8 cellular contexts compared by ENCODE assay signal in genomic region chr5:10607666-10608442, GRCh38. TPM values are rescaled to one million over a fixed set of nuclear protein-coding genes. Genes with fewer than 3 reads are reported as not detected.
DNase-seq lines count a peak whose midpoint lies in the region; ATAC-seq and TF ChIP-seq lines count a peak whose summit lies in the region.

No MANE protein-coding gene starts in this region.

- H3K4me1 ChIP-seq in adrenal gland (replicated peaks in 1 of 2) (peaks cover 0 to 6% of the 10 kb centered on the region in 2 donors), lung (ENCODE audit: control insufficient read depth in 2 of 2, insufficient read depth in 2 of 2, low read length in 2 of 2) (peaks cover 0 to 13% of the 10 kb centered on the region in 2 donors)

- no peak for DNase-seq in GM10266 (ENCODE audit: extremely low spot score)
- DNase-seq in adrenal gland: peak in 6 of 7 donors; percentile 25 to 67 (median 44)
- no peak for DNase-seq in lung (ENCODE audit: low spot score)
- DNase-seq in NCI-H2107 treated with DMSO at 0.1 percent for 48 hours (lab: John Stamatoyannopoulos, UW; ENCODE audit: unreplicated experiment): no peak
- no peak for DNase-seq in SHP77 treated with DMSO at 0.1 percent for 48 hours (lab: John Stamatoyannopoulos, UW)
- DNase-seq in activated naive CD4-positive, alpha-beta T cell treated with anti-CD3 and anti-CD28 coated beads, Interleukin-2, amount 50 U/mL, for 16 hours: no peak

- no peak overlapping the region for H3K4me3 ChIP-seq in adrenal gland
- no peak overlapping the region for H3K4me3 ChIP-seq in lung

- TF ChIP-seq CTCF in GM10266 (IDR thresholded peaks at IDR 0.05; ENCODE audit: control insufficient read depth, insufficient read depth, low read depth, missing control alignments) (peak; percentile 52), adrenal gland (IDR thresholded peaks at IDR 0.05) (no peak), lung (IDR thresholded peaks at IDR 0.05; ENCODE audit: control extremely low read depth, extremely low read depth) (no peak)

- H3K36me3 ChIP-seq in adrenal gland (replicated peaks in 1 of 2): no peaks in the 10 kb centered on the region
- no peaks in the 10 kb centered on the region for H3K36me3 ChIP-seq in lung (ENCODE audit: control insufficient read depth in 2 of 2, insufficient read depth in 2 of 2, low read length in 2 of 2)

- H3K9me3 ChIP-seq in adrenal gland (replicated peaks in 1 of 3) (no peaks in the 10 kb centered on the region), lung (ENCODE audit: control insufficient read depth in 2 of 2, insufficient read depth in 1 of 2, low read length in 1 of 2) (no peaks in the 10 kb centered on the region)

- H3K27me3 ChIP-seq in adrenal gland (no peaks in the 10 kb centered on the region), lung (ENCODE audit: control insufficient read depth, insufficient read depth) (no peaks in the 10 kb centered on the region)

- peak; percentile 52 for ATAC-seq in GM21423 (IDR thresholded peaks at IDR 0.05; ENCODE audit: unreplicated experiment)
- ATAC-seq in HG03571 (IDR thresholded peaks at IDR 0.05; ENCODE audit: unreplicated experiment): peak; percentile 49
- peak; percentile 72 for ATAC-seq in lung (ENCODE audit: insufficient read depth, low FRiP score)

- intact Hi-C loops in adrenal gland (cut with DNase I): no loop called here

- no peak for TF ChIP-seq POLR2A in adrenal gland (IDR thresholded peaks at IDR 0.05)

- 46 to 62% (median 55%) methylated on average over 13 to 14 of the region's 14 CpGs for WGBS in adrenal gland, 4 donors
- 25 to 48% methylated on average over 14 of the region's 14 CpGs for WGBS in lung, 2 donors

- H3K27ac ChIP-seq in adrenal gland: peak overlapping the region in 1 of 5 donors; percentile 60
- peak overlapping the region; percentile 43 to 63 for H3K27ac ChIP-seq in lung (ENCODE audit: low read depth in 1 of 2, low read length in 1 of 2)

RNA-seq across cellular contexts. Expression of gene ANKRD33B, which starts 44.0 kb away (rescaled TPM):
- total RNA-seq in adrenal gland (under 1 TPM; 0.14 to 0.69 (median 0.25) TPM), lung (1 to 10 TPM; 2.2 to 6.3 TPM)
- polyA plus RNA-seq in adrenal gland (under 1 TPM; 0.16 to 0.30 (median 0.22) TPM), lung (1 to 10 TPM; 1.0 to 2.0 TPM)

Comparison
In these comparisons a context has a peak if more than half of its experiments do, and no peak if none do; other contexts are left out.
1. DNase-seq: peak in adrenal gland (6 of 7); none in GM10266 (single experiment), lung (single experiment), NCI-H2107 treated with DMSO at 0.1 percent for 48 hours (single experiment), SHP77 treated with DMSO at 0.1 percent for 48 hours (single experiment) and activated naive CD4-positive, alpha-beta T cell treated with anti-CD3 and anti-CD28 coated beads, Interleukin-2, amount 50 U/mL, for 16 hours (single experiment).
2. Peak in every context shown above with its lines, with median percentiles within 50 percentile points of each other: ATAC-seq.